ENCODE assay signal across 18 cellular contexts in genomic region chr19:38492147-38492813, GRCh38. TPM values are rescaled to one million over a fixed set of nuclear protein-coding genes. Genes with fewer than 3 reads are reported as not detected.
"Had no signal": no experiment of that assay in that cellular context is flagged by ENCODE, and none has a peak within 500 bp of the region (broad histone marks: within the 10 kb centered on the region; RNA-seq: fewer than 3 reads in every experiment).

No MANE protein-coding gene starts in this region.

- H3K27me3 ChIP-seq: ascending aorta, brain microvascular endothelial cell, vagina had no signal

- H3K27ac ChIP-seq: ascending aorta, brain microvascular endothelial cell, heart right ventricle, thoracic aorta, vagina had no signal

- DNase-seq: activated CD4-positive, alpha-beta memory T cell treated with anti-CD3 and anti-CD28 coated beads for 36 hours; activated CD4-positive, alpha-beta T cell treated with anti-CD3 and anti-CD28 coated beads for 48 hours; activated gamma-delta T cell; activated naive CD4-positive, alpha-beta T cell treated with anti-CD3 and anti-CD28 coated beads, Interleukin-2, amount 50 U/mL, for 16 hours; activated T-cell treated with anti-CD3 and anti-CD28 coated beads for 4 hours; brain microvascular endothelial cell; caudate nucleus; heart right ventricle; naive thymus-derived CD4-positive, alpha-beta T cell; occipital lobe; small intestine; stimulated activated CD4-positive, alpha-beta T cell treated with anti-CD3 and anti-CD28 coated beads, Interleukin-2, amount 100 ng/mL, for 24 hours; T1000 had no signal

- H3K9me3 ChIP-seq: thoracic aorta, vagina had no signal

- H3K4me1 ChIP-seq: ascending aorta, heart right ventricle, vagina had no signal

- ATAC-seq: heart right ventricle; naive thymus-derived CD4-positive, alpha-beta T cell; sciatic nerve had no signal

- H3K36me3 ChIP-seq: ascending aorta, brain microvascular endothelial cell, heart right ventricle, thoracic aorta, vagina had no signal

- H3K4me3 ChIP-seq: ascending aorta, heart right ventricle, lung, thoracic aorta, vagina had no signal

RNA-seq across cellular contexts. Expression of gene RYR1, which starts 58.8 kb away (rescaled TPM):
- polyA plus RNA-seq: naive thymus-derived CD4-positive, alpha-beta T cell had no signal
